ENCODE assay signal across 21 cellular contexts in genomic region chr6:44540881-44541280, GRCh38.
DNase-seq lines count a peak whose midpoint lies in the region; ATAC-seq, FAIRE-seq and TF ChIP-seq lines count a peak whose summit lies in the region.
"Had no signal": no experiment of that assay in that cellular context is flagged by ENCODE, and none has a peak within 500 bp of the region (broad histone marks: within the 10 kb centered on the region; RNA-seq: fewer than 3 reads in every experiment).

No MANE protein-coding gene starts in this region.

- DNase-seq in right atrium auricular region (ENCODE audit: low spot score) (peak; percentile 38), heart right ventricle (no peak), esophagus muscularis mucosa (ENCODE audit: extremely low spot score) (peak; percentile 77), type B pancreatic cell (ENCODE audit: extremely low spot score, unreplicated experiment) (peak; percentile 29), NCI-H146 treated with DMSO at 0.1 percent for 48 hours (lab: John Stamatoyannopoulos, UW; ENCODE audit: unreplicated experiment) (no peak), kidney (no peak)
- no peak for DNase-seq in stimulated activated CD8-positive, alpha-beta memory T cell treated with anti-CD3 and anti-CD28 coated beads, Interleukin-4, amount 100 ng/mL, for 48 hours
- DNase-seq: BE2C; C1 segment of cervical spinal cord; Caco-2; CD4-positive, CD25-positive, alpha-beta regulatory T cell; GDM1; HFFc6 had no signal

- H3K4me1 ChIP-seq in right atrium auricular region, result no peaks in the 10 kb centered on the region
- peaks cover 0 to 4% (median 0%) of the 10 kb centered on the region in 9 donors for H3K4me1 ChIP-seq in heart right ventricle
- H3K4me1 ChIP-seq in esophagus muscularis mucosa, result no peaks in the 10 kb centered on the region
- no peaks in the 10 kb centered on the region for H3K4me1 ChIP-seq in kidney (ENCODE audit: control insufficient read depth in 1 of 2, insufficient read depth in 1 of 2, low read depth in 1 of 2, low read length in 2 of 2)
- H3K4me1 ChIP-seq: BE2C, Caco-2 had no signal

- WGBS in heart right ventricle, 2 donors, result 95 to 96% methylated on average over 4 of the region's 4 CpGs
- WGBS in esophagus muscularis mucosa, result 100% methylated on average over 3 of the region's 4 CpGs

- no peak for TF ChIP-seq CTCF in right atrium auricular region (IDR thresholded peaks at IDR 0.05)
- no peak for TF ChIP-seq CTCF in heart right ventricle (IDR thresholded peaks at IDR 0.05)
- no peak for TF ChIP-seq CTCF in esophagus muscularis mucosa (IDR thresholded peaks at IDR 0.05)
- no peak for TF ChIP-seq CTCF in type B pancreatic cell (conservative IDR thresholded peaks at IDR 0.05)
- TF ChIP-seq CTCF in kidney (IDR thresholded peaks at IDR 0.05; ENCODE audit: borderline replicate concordance, extremely low read depth, insufficient read depth), result no peak

- H3K9me3 Mint-ChIP-seq in type B pancreatic cell, result no peaks in the 10 kb centered on the region
- H3K9me3 Mint-ChIP-seq: CD4-positive, CD25-positive, alpha-beta regulatory T cell; HFFc6 had no signal

- H3K4me1 Mint-ChIP-seq in type B pancreatic cell (ENCODE audit: unreplicated experiment), result peaks cover 15% of the 10 kb centered on the region
- H3K4me1 Mint-ChIP-seq: CD4-positive, CD25-positive, alpha-beta regulatory T cell had no signal

- no peak overlapping the region for H3K27ac Mint-ChIP-seq in type B pancreatic cell
- H3K27ac Mint-ChIP-seq: CD4-positive, CD25-positive, alpha-beta regulatory T cell; HFFc6; IgD-negative memory B cell had no signal

- FAIRE-seq in kidney (lab: Jason Lieb, UNC), result no peak
- FAIRE-seq: D721Med, GM12892, GM18507, H54, HepG2 had no signal

- H3K4me3 Mint-ChIP-seq in type B pancreatic cell, result no peak overlapping the region
- H3K4me3 Mint-ChIP-seq: CD4-positive, CD25-positive, alpha-beta regulatory T cell; HFFc6; IgD-negative memory B cell had no signal

- H3K27ac ChIP-seq in right atrium auricular region (no peak overlapping the region), heart right ventricle (no peak overlapping the region), esophagus muscularis mucosa (replicated peaks in 1 of 4) (no peak overlapping the region), kidney (ENCODE audit: low read depth in 2 of 2, low read length in 2 of 2) (no peak overlapping the region)
- H3K27ac ChIP-seq: GM23248 had no signal

- ATAC-seq in heart right ventricle, result no peak
- ATAC-seq: HCT116, HepG2 had no signal

- H3K4me3 ChIP-seq in right atrium auricular region (no peak overlapping the region), heart right ventricle (no peak overlapping the region), esophagus muscularis mucosa (no peak overlapping the region), kidney (ENCODE audit: low read length in 2 of 2) (no peak overlapping the region)
- H3K4me3 ChIP-seq: GM23248 had no signal

- no peak for TF ChIP-seq EP300 in esophagus muscularis mucosa (IDR thresholded peaks at IDR 0.05)

- no peak for TF ChIP-seq POLR2A in esophagus muscularis mucosa (IDR thresholded peaks at IDR 0.05; ENCODE audit: low read depth)

- H3K36me3 ChIP-seq in right atrium auricular region (no peaks in the 10 kb centered on the region), heart right ventricle (no peaks in the 10 kb centered on the region), esophagus muscularis mucosa (no peaks in the 10 kb centered on the region), kidney (ENCODE audit: control insufficient read depth in 1 of 2, insufficient read depth in 2 of 2, low read length in 2 of 2) (no peaks in the 10 kb centered on the region)
- H3K36me3 ChIP-seq: BE2C had no signal

- H3K9ac ChIP-seq in kidney (ENCODE audit: low read length in 2 of 2), result no peak overlapping the region
- H3K9ac ChIP-seq: GM23248 had no signal

- H3K27me3 ChIP-seq in right atrium auricular region (no peaks in the 10 kb centered on the region), heart right ventricle (no peaks in the 10 kb centered on the region), esophagus muscularis mucosa (no peaks in the 10 kb centered on the region)
- H3K27me3 ChIP-seq: BE2C had no signal

- no peaks in the 10 kb centered on the region for H3K36me3 Mint-ChIP-seq in type B pancreatic cell
- H3K36me3 Mint-ChIP-seq: CD4-positive, CD25-positive, alpha-beta regulatory T cell; IgD-negative memory B cell had no signal

- H3K9me3 ChIP-seq in right atrium auricular region, result no peaks in the 10 kb centered on the region
- peaks cover 0 to 5% (median 0%) of the 10 kb centered on the region in 11 donors for H3K9me3 ChIP-seq in heart right ventricle
- H3K9me3 ChIP-seq in esophagus muscularis mucosa, result no peaks in the 10 kb centered on the region
- peaks cover 0 to 5% of the 10 kb centered on the region in 2 donors for H3K9me3 ChIP-seq in kidney (ENCODE audit: control insufficient read depth in 1 of 2, low read length in 2 of 2)
- H3K9me3 ChIP-seq: BE2C, Caco-2 had no signal

- H3K27me3 Mint-ChIP-seq in type B pancreatic cell, result peaks cover 25% of the 10 kb centered on the region

- intact Hi-C loops in heart right ventricle (cut with DNase I) (no loop called here), esophagus muscularis mucosa (cut with DNase I) (no loop called here), kidney (cut with DNase I) (no loop called here)

Comparison
In these comparisons a context has a peak if more than half of its experiments do, and no peak if none do; other contexts are left out.
1. DNase-seq: peak in right atrium auricular region (single experiment), esophagus muscularis mucosa (single experiment) and type B pancreatic cell (single experiment); none in heart right ventricle (0 of 2), NCI-H146 treated with DMSO at 0.1 percent for 48 hours (single experiment), kidney (single experiment) and stimulated activated CD8-positive, alpha-beta memory T cell treated with anti-CD3 and anti-CD28 coated beads, Interleukin-4, amount 100 ng/mL, for 48 hours (single experiment).